ENCODE assay signal across 28 cellular contexts in genomic region chr21:44568667-44569556, GRCh38. TPM values are rescaled to one million over a fixed set of nuclear protein-coding genes. Genes with fewer than 3 reads are reported as not detected.
DNase-seq lines count a peak whose midpoint lies in the region; ATAC-seq and TF ChIP-seq lines count a peak whose summit lies in the region.
"Had no signal": no experiment of that assay in that cellular context is flagged by ENCODE, and none has a peak within 500 bp of the region (broad histone marks: within the 10 kb centered on the region; RNA-seq: fewer than 3 reads in every experiment).

No MANE protein-coding gene starts in this region.

- POLR2A ChIA-PET in activated CD4-positive, alpha-beta T cell treated with anti-CD3 and anti-CD28 coated beads, Interleukin-2, amount 10 ng/mL, durations not matched to agents 7 days and 5 days (lab: Charles Lee), result no interaction called here
- POLR2A ChIA-PET in SK-N-SH (lab: Yijun Ruan, JAX), result no interaction called here

- TF ChIP-seq RAD21 in SK-N-SH (IDR thresholded peaks at IDR 0.05; ENCODE audit: low read length), result no peak

- no peaks in the 10 kb centered on the region for H3K36me3 Mint-ChIP-seq in activated CD4-positive, alpha-beta T cell treated with anti-CD3 and anti-CD28 coated beads, Interleukin-2, amount 10 ng/mL, durations not matched to agents 7 days and 5 days (ENCODE audit: low read depth)
- H3K36me3 Mint-ChIP-seq in stimulated activated memory B cell treated with anti-CD40 and anti-IgM and Interleukin-4, amounts not matched to agents 10 μg/mL and 1 μg/mL and 100 μg/mL, for 72 hours, result peaks cover 4% of the 10 kb centered on the region

- CTCF ChIA-PET in activated CD4-positive, alpha-beta T cell treated with anti-CD3 and anti-CD28 coated beads, Interleukin-2, amount 10 ng/mL, durations not matched to agents 7 days and 5 days (lab: Charles Lee), result no interaction called here
- CTCF ChIA-PET in SK-N-SH (lab: Yijun Ruan, JAX), result no interaction called here

- no peaks in the 10 kb centered on the region for H3K9me2 ChIP-seq in SK-N-SH

- no peak overlapping the region for H3K4me2 ChIP-seq in SK-N-SH

- no peak overlapping the region for H3K4me3 Mint-ChIP-seq in activated CD4-positive, alpha-beta T cell treated with anti-CD3 and anti-CD28 coated beads, Interleukin-2, amount 10 ng/mL, durations not matched to agents 7 days and 5 days
- H3K4me3 Mint-ChIP-seq in stimulated activated memory B cell treated with anti-CD40 and anti-IgM and Interleukin-4, amounts not matched to agents 10 μg/mL and 1 μg/mL and 100 μg/mL, for 72 hours, result peak overlapping the region; percentile 30
- H3K4me3 Mint-ChIP-seq: HFFc6; IgD-negative memory B cell; nephron; T-helper 2 cell treated with Interferon-gamma antibody and Interleukin-4, amounts not matched to agents 5 μg/mL and 100 μg/mL, for 36 hours; WTC11 had no signal

- 41% methylated on average over 20 of the region's 27 CpGs for WGBS in SK-N-SH (ENCODE audit: low lambda C conversion rate)

- no peak overlapping the region for H2AFZ ChIP-seq in SK-N-SH (ENCODE audit: low read depth)

- H3K9ac ChIP-seq in SK-N-SH, result no peak overlapping the region

- H3K27me3 ChIP-seq in SK-N-SH (ENCODE audit: insufficient read depth), result peaks cover 41% of the 10 kb centered on the region
- H3K27me3 ChIP-seq: adrenal gland, uterus had no signal

- H3K36me3 ChIP-seq in SK-N-SH (replicated peaks in 1 of 2; ENCODE audit: control insufficient read depth in 1 of 2, insufficient read depth in 2 of 2, low read length in 1 of 2), result no peaks in the 10 kb centered on the region
- H3K36me3 ChIP-seq: adrenal gland, SJSA1, uterus had no signal

- no peaks in the 10 kb centered on the region for H3F3A ChIP-seq in SK-N-SH (replicated peaks; ENCODE audit: insufficient read depth)

- H3K27me3 Mint-ChIP-seq in activated CD4-positive, alpha-beta T cell treated with anti-CD3 and anti-CD28 coated beads, Interleukin-2, amount 10 ng/mL, durations not matched to agents 7 days and 5 days, result peaks cover 2% of the 10 kb centered on the region
- peaks cover 51% of the 10 kb centered on the region for H3K27me3 Mint-ChIP-seq in stimulated activated memory B cell treated with anti-CD40 and anti-IgM and Interleukin-4, amounts not matched to agents 10 μg/mL and 1 μg/mL and 100 μg/mL, for 72 hours
- H3K27me3 Mint-ChIP-seq: progenitor cell of endocrine pancreas had no signal

- H3K27ac Mint-ChIP-seq in activated CD4-positive, alpha-beta T cell treated with anti-CD3 and anti-CD28 coated beads, Interleukin-2, amount 10 ng/mL, durations not matched to agents 7 days and 5 days, result peak overlapping the region; percentile 65
- H3K27ac Mint-ChIP-seq in stimulated activated memory B cell treated with anti-CD40 and anti-IgM and Interleukin-4, amounts not matched to agents 10 μg/mL and 1 μg/mL and 100 μg/mL, for 72 hours, result no peak overlapping the region
- H3K27ac Mint-ChIP-seq: HFFc6; IgD-negative memory B cell; nephron; progenitor cell of endocrine pancreas; T-helper 2 cell treated with Interferon-gamma antibody and Interleukin-4, amounts not matched to agents 5 μg/mL and 100 μg/mL, for 36 hours; WTC11 had no signal

- no peaks in the 10 kb centered on the region for H3K4me1 ChIP-seq in SK-N-SH (ENCODE audit: control insufficient read depth in 1 of 2, insufficient read depth in 2 of 2, low read depth in 1 of 2, low read length in 1 of 2)
- H3K4me1 ChIP-seq: adrenal gland, SJSA1, uterus had no signal

- ATAC-seq in esophagus mucosa (peak; percentile 38), GM18517 (IDR thresholded peaks at IDR 0.05; ENCODE audit: unreplicated experiment) (no peak)
- no peak for ATAC-seq in stimulated activated memory B cell treated with anti-CD40 and anti-IgM and Interleukin-4, amounts not matched to agents 10 μg/mL and 1 μg/mL and 100 μg/mL, for 72 hours
- ATAC-seq: WTC11 had no signal

- TF ChIP-seq EP300 in SK-N-SH (IDR thresholded peaks at IDR 0.05; ENCODE audit: borderline replicate concordance in 1 of 2, low read depth in 1 of 2, low read length in 1 of 2), result no peak

- H3K4me3 ChIP-seq in SK-N-SH (ENCODE audit: low read depth in 2 of 2, low read length in 1 of 2), result no peak overlapping the region
- H3K4me3 ChIP-seq: adrenal gland, SJSA1, uterus had no signal

- TF ChIP-seq CTCF in SK-N-SH (IDR thresholded peaks at IDR 0.05), result no peak

- H3K9me3 Mint-ChIP-seq in activated CD4-positive, alpha-beta T cell treated with anti-CD3 and anti-CD28 coated beads, Interleukin-2, amount 10 ng/mL, durations not matched to agents 7 days and 5 days, result peaks cover 10% of the 10 kb centered on the region
- H3K9me3 Mint-ChIP-seq in stimulated activated memory B cell treated with anti-CD40 and anti-IgM and Interleukin-4, amounts not matched to agents 10 μg/mL and 1 μg/mL and 100 μg/mL, for 72 hours, result peaks cover 4% of the 10 kb centered on the region
- H3K9me3 Mint-ChIP-seq: T-helper 2 cell treated with Interferon-gamma antibody and Interleukin-4, amounts not matched to agents 5 μg/mL and 100 μg/mL, for 36 hours had no signal

- no peaks in the 10 kb centered on the region for H3K79me2 ChIP-seq in SK-N-SH (ENCODE audit: insufficient read depth)

- H4K20me1 ChIP-seq in SK-N-SH (ENCODE audit: insufficient read depth), result no peaks in the 10 kb centered on the region

- H3K4me1 Mint-ChIP-seq in activated CD4-positive, alpha-beta T cell treated with anti-CD3 and anti-CD28 coated beads, Interleukin-2, amount 10 ng/mL, durations not matched to agents 7 days and 5 days, result peaks cover 14% of the 10 kb centered on the region
- H3K4me1 Mint-ChIP-seq in stimulated activated memory B cell treated with anti-CD40 and anti-IgM and Interleukin-4, amounts not matched to agents 10 μg/mL and 1 μg/mL and 100 μg/mL, for 72 hours, result peaks cover 23% of the 10 kb centered on the region
- H3K4me1 Mint-ChIP-seq: nephron, WTC11 had no signal

- H3K9me3 ChIP-seq in SK-N-SH, result no peaks in the 10 kb centered on the region
- H3K9me3 ChIP-seq: adrenal gland, SJSA1, uterus had no signal

- H3K27ac ChIP-seq in SK-N-SH (ENCODE audit: low read depth in 2 of 2, low read length in 1 of 2), result no peak overlapping the region
- H3K27ac ChIP-seq: adrenal gland, C4-2B, HL-60, SJSA1, uterus had no signal

- no peak for DNase-seq in activated CD4-positive, alpha-beta T cell treated with anti-CD3 and anti-CD28 coated beads, Interleukin-2, amount 10 ng/mL, durations not matched to agents 7 days and 5 days
- no peak for DNase-seq in activated CD4-positive, alpha-beta T cell treated with anti-CD3 and anti-CD28 coated beads, Interleukin-2, amount 50 U/mL, for 4 hours
- DNase-seq in NCI-H69 (lab: John Stamatoyannopoulos, UW), result peak; percentile 73
- DNase-seq in SK-N-SH, result no peak
- DNase-seq in H4 (ENCODE audit: low spot score), result no peak
- DNase-seq: ACHN, foreskin melanocyte, HFFc6, mesenchymal stem cell, NCI-H187 treated with DMSO at 0.1 percent for 48 hours, uterus had no signal

TF ChIP-seq in SK-N-SH, 30 proteins besides CTCF, POLR2A, EP300 and RAD21 (continues in another document):
- no peak for TF ChIP-seq MXI1 (IDR thresholded peaks at IDR 0.05; ENCODE audit: low read depth, low read length)
- TF ChIP-seq CHD2 (IDR thresholded peaks at IDR 0.05; ENCODE audit: low read length, partially characterized antibody), result no peak

RNA-seq across cellular contexts. Expression of gene KRTAP10-4, which starts 4.6 kb away (rescaled TPM):
- total RNA-seq in activated CD4-positive, alpha-beta T cell treated with anti-CD3 and anti-CD28 coated beads, Interleukin-2, amount 10 ng/mL, durations not matched to agents 7 days and 5 days, result not detected
- total RNA-seq in esophagus mucosa, result not detected
- polyA plus RNA-seq in SK-N-SH (2012; rRNA removed), result not detected in 2 replicates
- not detected in 2 replicates for polyA plus RNA-seq in SK-N-SH (2012; cell fraction: cytosol; rRNA removed)
- not detected in 2 replicates for polyA plus RNA-seq in SK-N-SH (2012; cell fraction: nucleus; rRNA removed)
- total RNA-seq in H4 (2014; rRNA removed; shearing (Covaris generic)), result not detected in 2 replicates
- total RNA-seq: adrenal gland, dermis microvascular lymphatic vessel endothelial cell, HFFc6, kidney epithelial cell, NCI-H460, OCI-LY7, progenitor cell of endocrine pancreas, SJSA1, skeletal muscle tissue, uterus, WTC11 had no signal
- polyA plus RNA-seq: adrenal gland, IgD-negative memory B cell had no signal

RNA-seq across cellular contexts. Expression of gene KRTAP10-3, which starts 10.3 kb away (rescaled TPM):
- not detected for total RNA-seq in activated CD4-positive, alpha-beta T cell treated with anti-CD3 and anti-CD28 coated beads, Interleukin-2, amount 10 ng/mL, durations not matched to agents 7 days and 5 days
- total RNA-seq in esophagus mucosa, result not detected
- polyA plus RNA-seq in SK-N-SH (2012; rRNA removed), result not detected in 2 replicates
- not detected in 2 replicates for polyA plus RNA-seq in SK-N-SH (2012; cell fraction: cytosol; rRNA removed)
- polyA plus RNA-seq in SK-N-SH (2012; cell fraction: nucleus; rRNA removed), result not detected in 2 replicates
- total RNA-seq in H4 (2014; rRNA removed; shearing (Covaris generic)), result not detected in 2 replicates
- total RNA-seq: adrenal gland, dermis microvascular lymphatic vessel endothelial cell, HFFc6, kidney epithelial cell, NCI-H460, OCI-LY7, progenitor cell of endocrine pancreas, SJSA1, skeletal muscle tissue, uterus, WTC11 had no signal
- polyA plus RNA-seq: adrenal gland, IgD-negative memory B cell had no signal

RNA-seq across cellular contexts. Expression of gene KRTAP10-5, which starts 11.5 kb away (rescaled TPM):
- total RNA-seq in activated CD4-positive, alpha-beta T cell treated with anti-CD3 and anti-CD28 coated beads, Interleukin-2, amount 10 ng/mL, durations not matched to agents 7 days and 5 days, result not detected
- not detected for total RNA-seq in esophagus mucosa
- not detected in 2 replicates for polyA plus RNA-seq in SK-N-SH (2012; rRNA removed)
- polyA plus RNA-seq in SK-N-SH (2012; cell fraction: cytosol; rRNA removed), result not detected in 2 replicates
- not detected in 2 replicates for polyA plus RNA-seq in SK-N-SH (2012; cell fraction: nucleus; rRNA removed)
- total RNA-seq in H4 (2014; rRNA removed; shearing (Covaris generic)), result not detected in 2 replicates
- total RNA-seq: adrenal gland, dermis microvascular lymphatic vessel endothelial cell, HFFc6, kidney epithelial cell, NCI-H460, OCI-LY7, progenitor cell of endocrine pancreas, SJSA1, skeletal muscle tissue, uterus, WTC11 had no signal
- polyA plus RNA-seq: adrenal gland, IgD-negative memory B cell had no signal

RNA-seq across cellular contexts. Expression of gene KRTAP10-2, which starts 17.6 kb away (rescaled TPM):
- total RNA-seq in activated CD4-positive, alpha-beta T cell treated with anti-CD3 and anti-CD28 coated beads, Interleukin-2, amount 10 ng/mL, durations not matched to agents 7 days and 5 days, result not detected
- not detected for total RNA-seq in esophagus mucosa
- polyA plus RNA-seq in SK-N-SH (2012; rRNA removed), result not detected in 2 replicates
- polyA plus RNA-seq in SK-N-SH (2012; cell fraction: cytosol; rRNA removed), result not detected in 2 replicates
- not detected in 2 replicates for polyA plus RNA-seq in SK-N-SH (2012; cell fraction: nucleus; rRNA removed)
- total RNA-seq in H4 (2014; rRNA removed; shearing (Covaris generic)), result not detected in 2 replicates
- total RNA-seq: adrenal gland, dermis microvascular lymphatic vessel endothelial cell, HFFc6, kidney epithelial cell, NCI-H460, OCI-LY7, progenitor cell of endocrine pancreas, SJSA1, skeletal muscle tissue, uterus, WTC11 had no signal
- polyA plus RNA-seq: adrenal gland, IgD-negative memory B cell had no signal

RNA-seq across cellular contexts. Expression of gene KRTAP10-6, which starts 23.4 kb away (rescaled TPM):
- total RNA-seq in activated CD4-positive, alpha-beta T cell treated with anti-CD3 and anti-CD28 coated beads, Interleukin-2, amount 10 ng/mL, durations not matched to agents 7 days and 5 days, result not detected
- total RNA-seq in esophagus mucosa, result not detected
- polyA plus RNA-seq in SK-N-SH (2012; rRNA removed), result not detected in 2 replicates
- not detected in 2 replicates for polyA plus RNA-seq in SK-N-SH (2012; cell fraction: cytosol; rRNA removed)
- not detected in 2 replicates for polyA plus RNA-seq in SK-N-SH (2012; cell fraction: nucleus; rRNA removed)
- total RNA-seq in H4 (2014; rRNA removed; shearing (Covaris generic)), result not detected in 2 replicates
- total RNA-seq: adrenal gland, dermis microvascular lymphatic vessel endothelial cell, HFFc6, kidney epithelial cell, NCI-H460, OCI-LY7, progenitor cell of endocrine pancreas, SJSA1, skeletal muscle tissue, uterus had no signal
- polyA plus RNA-seq: adrenal gland, IgD-negative memory B cell had no signal
